ENCODE assay signal across 8 cellular contexts in genomic region chrX:73944582-73944947, GRCh38.
DNase-seq lines count a peak whose midpoint lies in the region; ATAC-seq, FAIRE-seq and TF ChIP-seq lines count a peak whose summit lies in the region.

No MANE protein-coding gene starts in this region.

- H3K27ac ChIP-seq in MM.1S (ENCODE audit: low read length): peak overlapping the region; percentile 50; the same call in 1 of the 2 replicates

- ATAC-seq in naive B cell (ENCODE audit: low read depth in 2 of 2) (no peak), GM21717 (IDR thresholded peaks at IDR 0.05; ENCODE audit: unreplicated experiment) (no peak), GM18519 (IDR thresholded peaks at IDR 0.05; ENCODE audit: low FRiP score, unreplicated experiment) (no peak)

- no peaks in the 10 kb centered on the region for H3F3A ChIP-seq in MM.1S (ENCODE audit: insufficient read depth, low read length)

- H3K4me3 ChIP-seq in MM.1S (ENCODE audit: low read length): peak overlapping the region; percentile 95

- no peaks in the 10 kb centered on the region for H3K9me3 ChIP-seq in MM.1S (replicated peaks; ENCODE audit: insufficient read depth, low read length)

- no peaks in the 10 kb centered on the region for H3K4me1 ChIP-seq in MM.1S (ENCODE audit: low read length)

- intact Hi-C loops in dendritic cell treated with granulocyte-macrophage colony-stimulating factor and Interleukin-4, amounts not matched to agents 40 ng/mL and 50 ng/mL, for 4 days (cut with micrococcal nuclease): loop anchor here (10.0 kb wide), 1 partner anchor 670 kb away; the partner anchor contains the start of gene RLIM

- H3K27me3 Mint-ChIP-seq in dendritic cell treated with granulocyte-macrophage colony-stimulating factor and Interleukin-4, amounts not matched to agents 40 ng/mL and 50 ng/mL, for 4 days: no peaks in the 10 kb centered on the region
- no peaks in the 10 kb centered on the region for H3K27me3 Mint-ChIP-seq in naive B cell

- peaks cover 5% of the 10 kb centered on the region for H3K4me1 Mint-ChIP-seq in dendritic cell treated with granulocyte-macrophage colony-stimulating factor and Interleukin-4, amounts not matched to agents 40 ng/mL and 50 ng/mL, for 4 days (ENCODE audit: low read depth)
- H3K4me1 Mint-ChIP-seq in naive B cell: peaks cover 22 to 40% (median 28%) of the 10 kb centered on the region in 3 donors

- H3K36me3 Mint-ChIP-seq in dendritic cell treated with granulocyte-macrophage colony-stimulating factor and Interleukin-4, amounts not matched to agents 40 ng/mL and 50 ng/mL, for 4 days (ENCODE audit: low read depth): peaks cover 18% of the 10 kb centered on the region
- peaks cover 0 to 4% of the 10 kb centered on the region in 2 donors for H3K36me3 Mint-ChIP-seq in naive B cell

- TF ChIP-seq CTCF in MM.1S (IDR thresholded peaks at IDR 0.05; ENCODE audit: low read length): no peak

- peaks cover 48% of the 10 kb centered on the region for H3K79me2 ChIP-seq in MM.1S (ENCODE audit: low read length)

- peak overlapping the region; percentile 82 for H3K4me3 Mint-ChIP-seq in dendritic cell treated with granulocyte-macrophage colony-stimulating factor and Interleukin-4, amounts not matched to agents 40 ng/mL and 50 ng/mL, for 4 days
- peak overlapping the region; percentile 79 to 98 (median 91) for H3K4me3 Mint-ChIP-seq in naive B cell

- H3K9me3 Mint-ChIP-seq in dendritic cell treated with granulocyte-macrophage colony-stimulating factor and Interleukin-4, amounts not matched to agents 40 ng/mL and 50 ng/mL, for 4 days: no peaks in the 10 kb centered on the region
- no peaks in the 10 kb centered on the region for H3K9me3 Mint-ChIP-seq in naive B cell

- no peaks in the 10 kb centered on the region for H3K9me2 ChIP-seq in MM.1S (replicated peaks; ENCODE audit: insufficient read depth, low read length)

- DNase-seq in GM12892 (ENCODE audit: insufficient read length) (peak; percentile 10), MM.1S (no peak), naive B cell (no peak), HTR-8/SVneo (ENCODE audit: insufficient read length, low spot score) (no peak), NCI-H2107 (lab: John Stamatoyannopoulos, UW) (no peak)

- H3K4me2 ChIP-seq in MM.1S (ENCODE audit: low read depth, low read length): peak overlapping the region; percentile 79

- peak overlapping the region; percentile 84 for H3K27ac Mint-ChIP-seq in dendritic cell treated with granulocyte-macrophage colony-stimulating factor and Interleukin-4, amounts not matched to agents 40 ng/mL and 50 ng/mL, for 4 days
- peak overlapping the region; percentile 63 to 97 (median 88) for H3K27ac Mint-ChIP-seq in naive B cell

- no peak for TF ChIP-seq POLR2A in GM12892 (IDR thresholded peaks at IDR 0.05; ENCODE audit: low read depth, low read length)

- H4K20me1 ChIP-seq in MM.1S (ENCODE audit: insufficient read depth, low read length): no peaks in the 10 kb centered on the region

- no peak for FAIRE-seq in GM12892 (lab: Jason Lieb, UNC)
- FAIRE-seq in HTR-8/SVneo (lab: Jason Lieb, UNC): no peak

- H3K36me3 ChIP-seq in MM.1S (replicated peaks; ENCODE audit: insufficient read depth, low read length): no peaks in the 10 kb centered on the region

- no peaks in the 10 kb centered on the region for H3K27me3 ChIP-seq in MM.1S (replicated peaks; ENCODE audit: insufficient read depth, low read length)

- peak overlapping the region; percentile 93 for H3K9ac ChIP-seq in MM.1S (ENCODE audit: low read length)

- peak overlapping the region; percentile 87 for H2AFZ ChIP-seq in MM.1S (ENCODE audit: low read length)
